Comparison of ENCODE assay signal across 20 cellular contexts in the genomic region with DNA sequence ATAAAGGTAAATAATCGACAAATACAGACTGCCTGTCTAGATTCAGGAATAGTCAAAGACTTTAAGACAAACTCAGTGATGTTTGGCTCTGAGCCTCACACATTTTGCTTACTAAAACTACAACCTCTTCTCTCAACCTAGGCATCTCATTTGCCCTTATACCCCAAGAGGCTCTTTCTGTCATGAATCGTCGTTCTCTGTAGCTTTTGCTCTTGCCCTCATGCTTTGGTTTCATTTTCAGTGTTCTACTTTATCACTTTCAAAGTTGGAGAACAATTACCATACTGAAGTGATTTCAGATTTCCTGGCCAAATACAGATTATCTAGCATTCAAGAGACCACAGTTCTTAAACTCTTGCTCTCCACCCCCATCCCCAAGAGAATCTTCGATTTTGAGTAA.
DNase-seq lines count a peak whose midpoint lies in the region; ATAC-seq, FAIRE-seq and TF ChIP-seq lines count a peak whose summit lies in the region.
"Had no signal": no experiment of that assay in that cellular context is flagged by ENCODE, and none has a peak within 500 bp of the region (broad histone marks: within the 10 kb centered on the region; RNA-seq: fewer than 3 reads in every experiment).

No MANE protein-coding gene starts in this region.

- peaks cover 6% of the 10 kb centered on the region for H3K4me1 Mint-ChIP-seq in central memory CD8-positive, alpha-beta T cell

- H3K36me3 ChIP-seq in KMS-11 (ENCODE audit: insufficient read depth) (no peaks in the 10 kb centered on the region), hepatocyte (replicated peaks; ENCODE audit: insufficient read depth, low read depth) (no peaks in the 10 kb centered on the region)
- H3K36me3 ChIP-seq: BE2C had no signal

- H2AFZ ChIP-seq in KMS-11 (ENCODE audit: low read depth) = peak overlapping the region; percentile 52; the same call in 1 of the 2 replicates
- no peak overlapping the region for H2AFZ ChIP-seq in hepatocyte

- H3K27ac ChIP-seq in KMS-11 = peak overlapping the region; percentile 27; the same call in 1 of the 2 replicates
- H3K27ac ChIP-seq in hepatocyte = no peak overlapping the region
- H3K27ac ChIP-seq: HL-60 had no signal

- no peak overlapping the region for H3K9ac ChIP-seq in KMS-11
- H3K9ac ChIP-seq: SK-N-SH had no signal

- TF ChIP-seq CTCF in KMS-11 (conservative IDR thresholded peaks at IDR 0.05; ENCODE audit: low read depth, low read length) (no peak), hepatocyte (IDR thresholded peaks at IDR 0.05; ENCODE audit: poor library complexity) (no peak)

- FAIRE-seq in GM18507 (lab: Jason Lieb, UNC) = peak; percentile 61

- H3K4me3 Mint-ChIP-seq in central memory CD8-positive, alpha-beta T cell = no peak overlapping the region
- H3K4me3 Mint-ChIP-seq: CD8-positive, alpha-beta T cell; H9 had no signal

- peak; percentile 60 for ATAC-seq in GM19351 (IDR thresholded peaks at IDR 0.05; ENCODE audit: unreplicated experiment)
- ATAC-seq in central memory CD8-positive, alpha-beta T cell (replicated peaks; ENCODE audit: extremely low read depth, poor library complexity, severe bottlenecking) = no peak
- ATAC-seq: CD8-positive, alpha-beta T cell had no signal

- H3K4me1 ChIP-seq in KMS-11 (ENCODE audit: low read depth, poor library complexity, severe bottlenecking) (peaks cover 5% of the 10 kb centered on the region), hepatocyte (ENCODE audit: insufficient read depth) (no peaks in the 10 kb centered on the region)
- H3K4me1 ChIP-seq: BE2C had no signal

- no peaks in the 10 kb centered on the region for H3K36me3 Mint-ChIP-seq in central memory CD8-positive, alpha-beta T cell (ENCODE audit: insufficient read depth)
- H3K36me3 Mint-ChIP-seq: CD8-positive, alpha-beta T cell had no signal

- 77% methylated on average over 4 of the region's 4 CpGs for WGBS in hepatocyte (ENCODE audit: low lambda C conversion rate, missing lambda C conversion rate)

- H3K4me3 ChIP-seq in KMS-11 (IDR thresholded peaks at IDR 0.05; ENCODE audit: insufficient read depth, low read depth, low read length) (no peak overlapping the region), hepatocyte (no peak overlapping the region)

- H3K27me3 ChIP-seq in KMS-11 (ENCODE audit: insufficient read depth, low read depth) (no peaks in the 10 kb centered on the region), hepatocyte (no peaks in the 10 kb centered on the region)
- H3K27me3 ChIP-seq: BE2C had no signal

- H3K9me2 ChIP-seq in hepatocyte (replicated peaks; ENCODE audit: insufficient read depth) = no peaks in the 10 kb centered on the region
- H3K9me2 ChIP-seq: SK-N-SH had no signal

- H3K27me3 Mint-ChIP-seq in central memory CD8-positive, alpha-beta T cell = no peaks in the 10 kb centered on the region

- no peaks in the 10 kb centered on the region for H4K20me1 ChIP-seq in KMS-11 (ENCODE audit: insufficient read depth)
- H4K20me1 ChIP-seq in hepatocyte (ENCODE audit: insufficient read depth, poor library complexity, severe bottlenecking) = no peaks in the 10 kb centered on the region

- H3K79me2 ChIP-seq in KMS-11 (ENCODE audit: insufficient read depth, low read depth) (no peaks in the 10 kb centered on the region), hepatocyte (no peaks in the 10 kb centered on the region)

- H3K9me3 ChIP-seq in hepatocyte (ENCODE audit: low read depth) = no peaks in the 10 kb centered on the region
- H3K9me3 ChIP-seq: BE2C, SK-N-SH had no signal

- peak overlapping the region; percentile 64 for H3K4me2 ChIP-seq in KMS-11
- no peak overlapping the region for H3K4me2 ChIP-seq in hepatocyte
- H3K4me2 ChIP-seq: SK-N-SH had no signal

- DNase-seq in GM18507 (ENCODE audit: extremely low spot score, insufficient read length, low read depth) = no peak
- DNase-seq in central memory CD8-positive, alpha-beta T cell (ENCODE audit: low spot score in 2 of 2) = no peak
- no peak for DNase-seq in GF-D8 (lab: John Stamatoyannopoulos, UW)
- no peak for DNase-seq in hepatocyte (ENCODE audit: low spot score)
- no peak for DNase-seq in T1000 (lab: John Stamatoyannopoulos, UW)
- no peak for DNase-seq in MV-4-11 (lab: John Stamatoyannopoulos, UW)
- DNase-seq: BE2C; CD8-positive, alpha-beta T cell; DND-41; GDM1; H9; KBM-7; NCI-H1092 treated with DMSO at 0.1 percent for 48 hours; NCI-H1694; NCI-H345; NCI-H526 treated with DMSO at 0.1 percent for 48 hours; SK-N-SH had no signal

- H3K27ac Mint-ChIP-seq in central memory CD8-positive, alpha-beta T cell (ENCODE audit: low read depth) = peak overlapping the region; percentile 7
- H3K27ac Mint-ChIP-seq: CD8-positive, alpha-beta T cell; H9 had no signal

- H3K9me3 Mint-ChIP-seq in central memory CD8-positive, alpha-beta T cell = no peaks in the 10 kb centered on the region
- H3K9me3 Mint-ChIP-seq: CD8-positive, alpha-beta T cell; H9 had no signal
